In the genomic region with DNA sequence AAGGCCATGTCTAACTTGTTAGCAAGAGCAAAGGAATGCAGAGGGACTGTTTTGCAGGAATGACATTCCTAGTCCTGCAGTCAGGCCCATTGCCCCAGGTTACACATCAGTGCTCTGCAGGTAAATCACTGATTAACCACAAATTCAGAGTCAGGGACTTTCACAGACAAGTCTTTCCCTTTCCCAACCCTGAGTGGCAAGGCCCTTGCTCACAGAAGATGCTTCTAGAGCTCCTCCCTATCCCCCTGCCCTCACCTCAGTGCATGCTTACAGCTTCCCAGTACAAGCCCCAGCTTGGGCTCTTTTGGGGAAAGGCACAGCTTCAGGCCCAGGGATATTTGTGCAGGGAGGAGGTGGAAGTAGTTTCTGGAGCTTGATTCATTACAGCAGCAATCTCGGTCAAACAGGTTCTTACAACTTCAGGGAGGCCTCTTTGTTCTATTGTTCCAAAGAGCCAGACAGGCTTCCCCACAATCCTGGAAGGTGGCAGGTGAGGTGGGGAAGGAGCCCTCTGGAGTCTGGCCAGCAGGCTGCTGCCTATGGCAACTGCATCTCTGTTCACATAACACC, we compare ENCODE assay signal across 12 cellular contexts. TPM values are rescaled to one million over a fixed set of nuclear protein-coding genes. Genes with fewer than 3 reads are reported as not detected.
DNase-seq lines count a peak whose midpoint lies in the region; ATAC-seq and TF ChIP-seq lines count a peak whose summit lies in the region.
"Had no signal": no experiment of that assay in that cellular context is flagged by ENCODE, and none has a peak within 500 bp of the region (broad histone marks: within the 10 kb centered on the region; RNA-seq: fewer than 3 reads in every experiment).

No MANE protein-coding gene starts in this region.

- H3K27me3 ChIP-seq in brain microvascular endothelial cell (replicated peaks) (peaks cover 2% of the 10 kb centered on the region), MG63 (peaks cover 3% of the 10 kb centered on the region; the same call in 1 of the 2 replicates)
- H3K27me3 ChIP-seq: cardiac muscle cell had no signal

- H3K36me3 Mint-ChIP-seq in MCF 10A (ENCODE audit: insufficient read depth, unreplicated experiment) (no peaks in the 10 kb centered on the region), WTC11 (no peaks in the 10 kb centered on the region)
- H3K36me3 Mint-ChIP-seq in activated T-helper 2 cell treated with anti-CD3 and anti-CD28 coated beads, Interferon-gamma antibody, Interleukin-2, Interleukin-4, amounts not matched to agents 10 μg/mL and 5 μg/mL and 100 μg/mL, durations not matched to agents 14 hours and 24 hours and 36 hours (ENCODE audit: low read depth) = no peaks in the 10 kb centered on the region
- H3K36me3 Mint-ChIP-seq: memory B cell had no signal

- in situ Hi-C loops in T47D (cut with HindIII; ENCODE audit: low pct_unique_long_range_greater_than_20kb, low sequenced_read_pairs) = no loop called here
- in situ Hi-C loops in brain microvascular endothelial cell (cut with HindIII; ENCODE audit: low pct_ligation_motif_present, low sequenced_read_pairs) = no loop called here

- CTCF ChIA-PET in MCF 10A (lab: Yijun Ruan, JAX) = interaction anchor here (0.7 to 6.8 kb wide), 7 partner anchors 8 to 55 kb away, joined by 3 to 45 read pairs (median 4); no protein-coding TSS in a partner anchor
- CTCF ChIA-PET in WTC11 (lab: Charles Lee) = interaction anchor here (1.0 to 7.4 kb wide), 7 partner anchors 8 to 306 kb away, joined by 3 to 88 read pairs (median 12); no protein-coding TSS in a partner anchor

- peaks cover 7% of the 10 kb centered on the region for H3K4me1 Mint-ChIP-seq in MCF 10A (ENCODE audit: insufficient read depth, unreplicated experiment)
- H3K4me1 Mint-ChIP-seq in WTC11 = peaks cover 23% of the 10 kb centered on the region
- peaks cover 9% of the 10 kb centered on the region for H3K4me1 Mint-ChIP-seq in activated T-helper 2 cell treated with anti-CD3 and anti-CD28 coated beads, Interferon-gamma antibody, Interleukin-2, Interleukin-4, amounts not matched to agents 10 μg/mL and 5 μg/mL and 100 μg/mL, durations not matched to agents 14 hours and 24 hours and 36 hours (ENCODE audit: low read depth)
- H3K4me1 Mint-ChIP-seq: memory B cell had no signal

- POLR2A ChIA-PET in MCF 10A (lab: Yijun Ruan, JAX) (no interaction called here), WTC11 (lab: Charles Lee) (no interaction called here)

- ATAC-seq in WTC11 = peak; percentile 68

- DNase-seq in T47D (ENCODE audit: low read depth in 1 of 2, low spot score in 1 of 2) = peak; percentile 11 to 93
- DNase-seq in MCF 10A (ENCODE audit: unreplicated experiment) = no peak
- peak; percentile 27 for DNase-seq in WTC11 (ENCODE audit: low spot score)
- peak; percentile 97 for DNase-seq in kidney tubule cell (ENCODE audit: low spot score)
- no peak for DNase-seq in activated T-helper 2 cell treated with anti-CD3 and anti-CD28 coated beads, Interferon-gamma antibody, Interleukin-2, Interleukin-4, amounts not matched to agents 10 μg/mL and 5 μg/mL and 100 μg/mL, durations not matched to agents 14 hours and 24 hours and 36 hours (ENCODE audit: low spot score)
- no peak for DNase-seq in brain microvascular endothelial cell
- DNase-seq in MG63 = no peak
- no peak for DNase-seq in posterior cingulate gyrus
- DNase-seq: activated naive CD4-positive, alpha-beta T cell treated with anti-CD3 and anti-CD28 coated beads, Interleukin-2, amount 50 U/mL, for 16 hours; NK-92 treated with Interleukin-12 subunit alpha and Interleukin-12 subunit beta, amount 100 ng/mL, for 24 hours had no signal

- intact Hi-C loops in MCF 10A (cut with micrococcal nuclease) = no loop called here
- intact Hi-C loops in activated T-helper 2 cell treated with anti-CD3 and anti-CD28 coated beads, Interferon-gamma antibody, Interleukin-2, Interleukin-4, amounts not matched to agents 10 μg/mL and 5 μg/mL and 100 μg/mL, durations not matched to agents 14 hours and 24 hours and 36 hours (cut with micrococcal nuclease) = no loop called here
- intact Hi-C loops in posterior cingulate gyrus (cut with DNase I) = loop anchor here (5.0 kb wide), 2 partner anchors 58 to 783 kb away; no protein-coding TSS in a partner anchor

- H3K9me3 ChIP-seq in MG63 = no peaks in the 10 kb centered on the region

- H3K27me3 Mint-ChIP-seq in MCF 10A (ENCODE audit: insufficient read depth, unreplicated experiment) (no peaks in the 10 kb centered on the region), WTC11 (ENCODE audit: low read depth) (peaks cover 3% of the 10 kb centered on the region; the same call in 1 of the 2 replicates)
- H3K27me3 Mint-ChIP-seq in activated T-helper 2 cell treated with anti-CD3 and anti-CD28 coated beads, Interferon-gamma antibody, Interleukin-2, Interleukin-4, amounts not matched to agents 10 μg/mL and 5 μg/mL and 100 μg/mL, durations not matched to agents 14 hours and 24 hours and 36 hours (ENCODE audit: low read depth) = peaks cover 28% of the 10 kb centered on the region

- H3K36me3 ChIP-seq in brain microvascular endothelial cell (replicated peaks) (no peaks in the 10 kb centered on the region), MG63 (no peaks in the 10 kb centered on the region)
- H3K36me3 ChIP-seq: cardiac muscle cell had no signal

- TF ChIP-seq CTCF in MCF 10A (IDR thresholded peaks at IDR 0.05; ENCODE audit: unreplicated experiment) = no peak
- TF ChIP-seq CTCF in WTC11 (IDR thresholded peaks at IDR 0.05) = no peak
- TF ChIP-seq CTCF in brain microvascular endothelial cell (IDR thresholded peaks at IDR 0.05; ENCODE audit: low read depth, low read length, missing control alignments) = no peak

- H3K9me3 Mint-ChIP-seq in MCF 10A (ENCODE audit: unreplicated experiment) = no peaks in the 10 kb centered on the region
- H3K9me3 Mint-ChIP-seq in WTC11 = no peaks in the 10 kb centered on the region
- no peaks in the 10 kb centered on the region for H3K9me3 Mint-ChIP-seq in activated T-helper 2 cell treated with anti-CD3 and anti-CD28 coated beads, Interferon-gamma antibody, Interleukin-2, Interleukin-4, amounts not matched to agents 10 μg/mL and 5 μg/mL and 100 μg/mL, durations not matched to agents 14 hours and 24 hours and 36 hours
- H3K9me3 Mint-ChIP-seq: memory B cell had no signal

- H3K4me3 Mint-ChIP-seq in MCF 10A (ENCODE audit: unreplicated experiment) (no peak overlapping the region), WTC11 (no peak overlapping the region)
- no peak overlapping the region for H3K4me3 Mint-ChIP-seq in activated T-helper 2 cell treated with anti-CD3 and anti-CD28 coated beads, Interferon-gamma antibody, Interleukin-2, Interleukin-4, amounts not matched to agents 10 μg/mL and 5 μg/mL and 100 μg/mL, durations not matched to agents 14 hours and 24 hours and 36 hours (ENCODE audit: low read depth)
- H3K4me3 Mint-ChIP-seq: memory B cell had no signal

- no peak overlapping the region for H3K4me3 ChIP-seq in brain microvascular endothelial cell (ENCODE audit: low read depth, low read length)
- no peak overlapping the region for H3K4me3 ChIP-seq in MG63
- H3K4me3 ChIP-seq: cardiac muscle cell had no signal

- no peak overlapping the region for H3K27ac ChIP-seq in brain microvascular endothelial cell
- H3K27ac ChIP-seq: cardiac muscle cell had no signal

- H3K27ac Mint-ChIP-seq in MCF 10A (ENCODE audit: low read depth, unreplicated experiment) (no peak overlapping the region), WTC11 (no peak overlapping the region)
- H3K27ac Mint-ChIP-seq in activated T-helper 2 cell treated with anti-CD3 and anti-CD28 coated beads, Interferon-gamma antibody, Interleukin-2, Interleukin-4, amounts not matched to agents 10 μg/mL and 5 μg/mL and 100 μg/mL, durations not matched to agents 14 hours and 24 hours and 36 hours = no peak overlapping the region
- H3K27ac Mint-ChIP-seq: memory B cell had no signal

- BruUV-seq in MCF 10A (replicated peaks; lab: Mats Ljungman, UMichigan) = no TSS peak

TF ChIP-seq in WTC11, 78 proteins besides CTCF, POLR2A, EP300 and RAD21 (continues in another document):
- TF ChIP-seq ZBTB43 (CRISPR knock-in tag; IDR thresholded peaks at IDR 0.05) = no peak
- TF ChIP-seq STAT6 (CRISPR knock-in tag; conservative IDR thresholded peaks at IDR 0.05; ENCODE audit: low read depth) = no peak

RNA-seq across cellular contexts. Expression of gene CASQ2, which starts 53.9 kb away (rescaled TPM):
- not detected in 2 replicates for total RNA-seq in MCF 10A (2022)
- 0.09 TPM in 1 of 3 replicates, not detected in the others for total RNA-seq in WTC11 (2021)
- not detected in 2 replicates for total RNA-seq in activated T-helper 2 cell treated with anti-CD3 and anti-CD28 coated beads, Interferon-gamma antibody, Interleukin-2, Interleukin-4, amounts not matched to agents 10 μg/mL and 5 μg/mL and 100 μg/mL, durations not matched to agents 14 hours and 24 hours and 36 hours
- total RNA-seq in MG63 (2014; rRNA removed; shearing (Covaris generic); ENCODE audit: low replicate concordance) = not detected in 2 replicates

Comparison
In these comparisons a context has a peak if more than half of its experiments do, and no peak if none do; other contexts are left out.
1. DNase-seq: peak in T47D (2 of 2), WTC11 (single experiment) and kidney tubule cell (single experiment); none in MCF 10A (single experiment), activated T-helper 2 cell treated with anti-CD3 and anti-CD28 coated beads, Interferon-gamma antibody, Interleukin-2, Interleukin-4, amounts not matched to agents 10 μg/mL and 5 μg/mL and 100 μg/mL, durations not matched to agents 14 hours and 24 hours and 36 hours (single experiment), brain microvascular endothelial cell (single experiment), MG63 (single experiment) and posterior cingulate gyrus (0 of 10).